Comparison of ENCODE assay signal across 7 cellular contexts in genomic region chr21:6123224-6123623, GRCh38.
DNase-seq lines count a peak whose midpoint lies in the region; ATAC-seq and TF ChIP-seq lines count a peak whose summit lies in the region.
"Not testable (repeated sequence)": the region's sequence is repeated elsewhere in the genome, so short reads cannot be mapped to it uniquely, and the experiment has no call there.

No MANE protein-coding gene starts in this region.

- intact Hi-C loops in CD4-positive, alpha-beta memory T cell (cut with micrococcal nuclease); activated CD4-positive, alpha-beta T cell treated with anti-CD3 and anti-CD28 coated beads, Interleukin-2, amount 10 ng/mL, durations not matched to agents 24 days and 14 days (cut with micrococcal nuclease): not testable (repeated sequence)

- H3K27me3 Mint-ChIP-seq in CD4-positive, alpha-beta memory T cell; activated CD4-positive, alpha-beta T cell treated with anti-CD3 and anti-CD28 coated beads, Interleukin-2, amount 10 ng/mL, durations not matched to agents 24 days and 14 days; activated T-helper 17 cell treated with anti-CD3 and anti-CD28 coated beads, Interleukin-2, amount 50 U/mL, for 72 hours; mesothelial cell of epicardium (ENCODE audit: low read depth); stimulated activated naive CD8-positive, alpha-beta T cell treated with anti-CD3 and anti-CD28 coated beads, Interleukin-15, amount 100 ng/mL, for 72 hours: not testable (repeated sequence)

- not testable (repeated sequence) for H3K79me2 ChIP-seq in OCI-LY1 (ENCODE audit: insufficient read depth, low read length)

- not testable (repeated sequence) for H3K4me2 ChIP-seq in OCI-LY1 (ENCODE audit: low read length)

- not testable (repeated sequence) for H3K27me3 ChIP-seq in CD4-positive, alpha-beta memory T cell (ENCODE audit: insufficient read depth, low read length); OCI-LY1 (ENCODE audit: insufficient read depth, low read length)

- H3K27ac Mint-ChIP-seq in CD4-positive, alpha-beta memory T cell: peak overlapping the region in 6 of 7 donors; percentile 35 to 97 (median 92)
- not testable (repeated sequence) for H3K27ac Mint-ChIP-seq in activated CD4-positive, alpha-beta T cell treated with anti-CD3 and anti-CD28 coated beads, Interleukin-2, amount 10 ng/mL, durations not matched to agents 24 days and 14 days; activated T-helper 17 cell treated with anti-CD3 and anti-CD28 coated beads, Interleukin-2, amount 50 U/mL, for 72 hours
- peak overlapping the region; percentile 47 for H3K27ac Mint-ChIP-seq in mesothelial cell of epicardium
- peak overlapping the region in 1 of 2 donors; percentile 25 for H3K27ac Mint-ChIP-seq in stimulated activated naive CD8-positive, alpha-beta T cell treated with anti-CD3 and anti-CD28 coated beads, Interleukin-15, amount 100 ng/mL, for 72 hours

- not testable (repeated sequence) for H3F3A ChIP-seq in OCI-LY1 (ENCODE audit: insufficient read depth, low read length)

- H3K4me1 ChIP-seq in CD4-positive, alpha-beta memory T cell (ENCODE audit: insufficient read depth, low read length); OCI-LY1 (ENCODE audit: insufficient read depth, low read length, severe bottlenecking): not testable (repeated sequence)

- not testable (repeated sequence) for H3K9me3 Mint-ChIP-seq in CD4-positive, alpha-beta memory T cell; activated CD4-positive, alpha-beta T cell treated with anti-CD3 and anti-CD28 coated beads, Interleukin-2, amount 10 ng/mL, durations not matched to agents 24 days and 14 days; activated T-helper 17 cell treated with anti-CD3 and anti-CD28 coated beads, Interleukin-2, amount 50 U/mL, for 72 hours; mesothelial cell of epicardium; stimulated activated naive CD8-positive, alpha-beta T cell treated with anti-CD3 and anti-CD28 coated beads, Interleukin-15, amount 100 ng/mL, for 72 hours

- H2AFZ ChIP-seq in OCI-LY1 (ENCODE audit: low read length): not testable (repeated sequence)

- ATAC-seq in activated T-helper 17 cell treated with anti-CD3 and anti-CD28 coated beads, Interleukin-2, amount 50 U/mL, for 72 hours (replicated peaks): peak; percentile 53
- ATAC-seq in stimulated activated naive CD8-positive, alpha-beta T cell treated with anti-CD3 and anti-CD28 coated beads, Interleukin-15, amount 100 ng/mL, for 72 hours: peak; percentile 57

- H3K9me2 ChIP-seq in OCI-LY1 (ENCODE audit: low read depth, low read length): not testable (repeated sequence)

- H3K36me3 ChIP-seq in CD4-positive, alpha-beta memory T cell (ENCODE audit: insufficient read depth, low read length); OCI-LY1 (ENCODE audit: insufficient read depth, low read length): not testable (repeated sequence)

- H3K4me1 Mint-ChIP-seq in CD4-positive, alpha-beta memory T cell; activated CD4-positive, alpha-beta T cell treated with anti-CD3 and anti-CD28 coated beads, Interleukin-2, amount 10 ng/mL, durations not matched to agents 24 days and 14 days; activated T-helper 17 cell treated with anti-CD3 and anti-CD28 coated beads, Interleukin-2, amount 50 U/mL, for 72 hours; mesothelial cell of epicardium; stimulated activated naive CD8-positive, alpha-beta T cell treated with anti-CD3 and anti-CD28 coated beads, Interleukin-15, amount 100 ng/mL, for 72 hours: not testable (repeated sequence)

- not testable (repeated sequence) for H3K9ac ChIP-seq in OCI-LY1 (ENCODE audit: low read length)

- not testable (repeated sequence) for H3K4me3 ChIP-seq in CD4-positive, alpha-beta memory T cell (ENCODE audit: low read length in 2 of 2); OCI-LY1 (ENCODE audit: low read depth, low read length, poor library complexity, severe bottlenecking)

- not testable (repeated sequence) for H4K20me1 ChIP-seq in OCI-LY1 (ENCODE audit: insufficient read depth, low read length)

- not testable (repeated sequence) for H3K36me3 Mint-ChIP-seq in CD4-positive, alpha-beta memory T cell; activated CD4-positive, alpha-beta T cell treated with anti-CD3 and anti-CD28 coated beads, Interleukin-2, amount 10 ng/mL, durations not matched to agents 24 days and 14 days (ENCODE audit: low read depth); activated T-helper 17 cell treated with anti-CD3 and anti-CD28 coated beads, Interleukin-2, amount 50 U/mL, for 72 hours (ENCODE audit: low read depth); mesothelial cell of epicardium

- not testable (repeated sequence) for TF ChIP-seq CTCF in OCI-LY1 (IDR thresholded peaks at IDR 0.05; ENCODE audit: low read length); mesothelial cell of epicardium (IDR thresholded peaks at IDR 0.05; ENCODE audit: unreplicated experiment)

- POLR2A ChIA-PET in CD4-positive, alpha-beta memory T cell (lab: Charles Lee; ENCODE audit: partially characterized antibody): not testable (repeated sequence)

- peak in 4 of 5 donors; percentile 49 to 57 (median 52) for DNase-seq in CD4-positive, alpha-beta memory T cell
- DNase-seq in activated CD4-positive, alpha-beta T cell treated with anti-CD3 and anti-CD28 coated beads, Interleukin-2, amount 10 ng/mL, durations not matched to agents 24 days and 14 days: peak; percentile 53
- DNase-seq in central memory CD4-positive, alpha-beta T cell: peak; percentile 43
- not testable (repeated sequence) for DNase-seq in mesothelial cell of epicardium (ENCODE audit: low spot score in 2 of 2, unreplicated experiment in 2 of 2); stimulated activated naive CD8-positive, alpha-beta T cell treated with anti-CD3 and anti-CD28 coated beads, Interleukin-15, amount 100 ng/mL, for 72 hours

- not testable (repeated sequence) for H3K9me3 ChIP-seq in CD4-positive, alpha-beta memory T cell (ENCODE audit: control insufficient read depth in 1 of 2, low read length in 2 of 2); OCI-LY1 (ENCODE audit: low read length)

- not testable (repeated sequence) for H3K27ac ChIP-seq in CD4-positive, alpha-beta memory T cell (ENCODE audit: low read depth, low read length)
- peak overlapping the region; percentile 76 for H3K27ac ChIP-seq in OCI-LY1 (ENCODE audit: low read depth, low read length, poor library complexity, severe bottlenecking)

- CTCF ChIA-PET in CD4-positive, alpha-beta memory T cell (lab: Charles Lee; ENCODE audit: partially characterized antibody): not testable (repeated sequence)

- H3K4me3 Mint-ChIP-seq in CD4-positive, alpha-beta memory T cell: peak overlapping the region in 6 of 8 donors; percentile 39 to 69 (median 60)
- H3K4me3 Mint-ChIP-seq in activated CD4-positive, alpha-beta T cell treated with anti-CD3 and anti-CD28 coated beads, Interleukin-2, amount 10 ng/mL, durations not matched to agents 24 days and 14 days; activated T-helper 17 cell treated with anti-CD3 and anti-CD28 coated beads, Interleukin-2, amount 50 U/mL, for 72 hours; mesothelial cell of epicardium: not testable (repeated sequence)
- H3K4me3 Mint-ChIP-seq in stimulated activated naive CD8-positive, alpha-beta T cell treated with anti-CD3 and anti-CD28 coated beads, Interleukin-15, amount 100 ng/mL, for 72 hours: peak overlapping the region in 1 of 2 donors; percentile 29
